Comparison of ENCODE assay signal across 1 cellular context in the genomic region with DNA sequence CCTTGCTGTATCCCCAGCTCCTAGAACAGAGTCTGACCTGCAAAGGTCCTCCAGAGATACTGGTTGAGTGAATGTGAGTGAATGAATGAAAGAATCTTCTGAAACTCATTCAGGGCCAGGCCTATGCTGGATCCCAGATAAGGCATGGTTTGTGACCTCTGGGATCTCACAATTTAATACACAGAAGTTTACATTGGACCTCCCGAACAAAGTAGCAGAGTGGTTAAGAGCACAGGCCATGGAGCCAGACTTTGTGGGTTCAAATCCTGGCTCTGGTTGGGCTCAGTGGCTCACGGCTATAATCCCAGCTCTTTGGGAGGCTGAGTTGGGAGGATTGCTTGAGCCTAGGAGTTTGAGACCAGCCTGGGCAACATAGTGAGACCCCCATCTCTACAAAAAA.
TF ChIP-seq lines count a peak whose summit lies in the region.

No MANE protein-coding gene starts in this region.

TF ChIP-seq in HEK293, 187 proteins besides CTCF, POLR2A, EP300 and RAD21 (continued from another document):
- TF ChIP-seq, protein P1, sequence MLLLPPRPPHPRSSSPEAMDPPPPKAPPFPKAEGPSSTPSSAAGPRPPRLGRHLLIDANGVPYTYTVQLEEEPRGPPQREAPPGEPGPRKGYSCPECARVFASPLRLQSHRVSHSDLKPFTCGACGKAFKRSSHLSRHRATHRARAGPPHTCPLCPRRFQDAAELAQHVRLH (tag by site-specific recombination; IDR thresholded peaks at IDR 0.05): no peak
- TF ChIP-seq ZNF571 (tag by site-specific recombination; IDR thresholded peaks at IDR 0.05): no peak
